Comparison of ENCODE assay signal across 25 cellular contexts in the genomic region with DNA sequence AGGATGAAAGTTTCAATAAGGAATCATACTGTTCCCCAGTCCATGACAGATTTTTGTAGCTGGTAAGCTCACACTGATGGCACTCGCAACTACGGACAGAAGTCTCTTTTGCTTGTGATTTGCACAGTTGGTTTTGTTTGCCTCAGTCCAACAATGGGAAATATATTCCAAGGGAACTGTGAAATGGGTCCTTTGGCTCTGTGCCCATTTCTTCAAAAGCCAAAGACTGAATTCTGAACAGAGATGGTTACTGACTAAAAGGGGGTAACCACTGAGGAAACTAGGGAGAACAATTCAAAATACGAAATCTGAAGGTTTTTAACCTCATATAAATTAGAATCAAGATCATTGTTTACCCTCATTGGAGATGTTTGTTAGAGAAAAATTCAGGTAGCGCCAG. TPM values are rescaled to one million over a fixed set of nuclear protein-coding genes. Genes with fewer than 3 reads are reported as not detected.
DNase-seq lines count a peak whose midpoint lies in the region; ATAC-seq and TF ChIP-seq lines count a peak whose summit lies in the region.
"Had no signal": no experiment of that assay in that cellular context is flagged by ENCODE, and none has a peak within 500 bp of the region (broad histone marks: within the 10 kb centered on the region; RNA-seq: fewer than 3 reads in every experiment).

No MANE protein-coding gene starts in this region.

- 76 to 78% methylated on average over 4 of the region's 4 CpGs for WGBS in lower leg skin, 2 donors

- no peak for ATAC-seq in CD8-positive, alpha-beta T cell
- ATAC-seq in T-cell (replicated peaks in 1 of 4), result no peak
- no peak for ATAC-seq in naive thymus-derived CD8-positive, alpha-beta T cell
- ATAC-seq: left cardiac atrium, mucosa of descending colon had no signal

- no peak for TF ChIP-seq CTCF in CD8-positive, alpha-beta T cell (IDR thresholded peaks at IDR 0.05)
- TF ChIP-seq CTCF in lower leg skin (IDR thresholded peaks at IDR 0.05), result no peak

- H3K27ac Mint-ChIP-seq in activated CD4-positive, alpha-beta T cell treated with anti-CD3 and anti-CD28 coated beads, Interleukin-2, amount 10 ng/mL, durations not matched to agents 24 days and 14 days, result no peak overlapping the region
- peak overlapping the region; percentile 78 for H3K27ac Mint-ChIP-seq in CD8-positive, alpha-beta T cell
- H3K27ac Mint-ChIP-seq in T-cell, result peak overlapping the region; percentile 74 to 96
- H3K27ac Mint-ChIP-seq in naive thymus-derived CD8-positive, alpha-beta T cell, result peak overlapping the region in 6 of 10 donors; percentile 53 to 91 (median 90)
- H3K27ac Mint-ChIP-seq: activated naive CD8-positive, alpha-beta T cell treated with anti-CD3 and anti-CD28 coated beads, Interleukin-2, amount 10 ng/mL, durations not matched to agents 7 days and 5 days had no signal

- peaks cover 34% of the 10 kb centered on the region for H3K36me3 Mint-ChIP-seq in activated CD4-positive, alpha-beta T cell treated with anti-CD3 and anti-CD28 coated beads, Interleukin-2, amount 10 ng/mL, durations not matched to agents 24 days and 14 days (ENCODE audit: low read depth)
- peaks cover 49% of the 10 kb centered on the region for H3K36me3 Mint-ChIP-seq in CD8-positive, alpha-beta T cell
- peaks cover 38% of the 10 kb centered on the region for H3K36me3 Mint-ChIP-seq in T-cell
- peaks cover 0 to 47% (median 43%) of the 10 kb centered on the region in 3 donors for H3K36me3 Mint-ChIP-seq in naive thymus-derived CD8-positive, alpha-beta T cell

- peaks cover 35% of the 10 kb centered on the region for H3K4me1 Mint-ChIP-seq in activated CD4-positive, alpha-beta T cell treated with anti-CD3 and anti-CD28 coated beads, Interleukin-2, amount 10 ng/mL, durations not matched to agents 24 days and 14 days
- H3K4me1 Mint-ChIP-seq in CD8-positive, alpha-beta T cell (ENCODE audit: low read depth), result peaks cover 55% of the 10 kb centered on the region
- H3K4me1 Mint-ChIP-seq in T-cell, result peaks cover 50 to 57% (median 55%) of the 10 kb centered on the region in 3 donors
- H3K4me1 Mint-ChIP-seq in naive thymus-derived CD8-positive, alpha-beta T cell, result peaks cover 23 to 53% (median 49%) of the 10 kb centered on the region in 4 donors
- H3K4me1 Mint-ChIP-seq: neural crest cell had no signal

- H3K4me1 ChIP-seq in CD8-positive, alpha-beta T cell (ENCODE audit: insufficient read depth, low read length), result peaks cover 42% of the 10 kb centered on the region
- H3K4me1 ChIP-seq: SJCRH30, testis had no signal

- no peaks in the 10 kb centered on the region for H3K9me3 ChIP-seq in CD8-positive, alpha-beta T cell (ENCODE audit: low read length)
- H3K9me3 ChIP-seq: mucosa of descending colon, SJCRH30, testis had no signal

- no peak overlapping the region for H3K4me3 ChIP-seq in CD8-positive, alpha-beta T cell (ENCODE audit: low read depth, low read length)
- no peak overlapping the region for H3K4me3 ChIP-seq in lower leg skin (ENCODE audit: low read depth, poor library complexity, severe bottlenecking)
- H3K4me3 ChIP-seq: mucosa of descending colon, SJCRH30, testis had no signal

- peaks cover 6% of the 10 kb centered on the region for H3K36me3 ChIP-seq in CD8-positive, alpha-beta T cell (ENCODE audit: insufficient read depth, low read length)

- TF ChIP-seq POLR2A in lower leg skin (IDR thresholded peaks at IDR 0.05), result no peak

- H3K4me3 Mint-ChIP-seq in activated CD4-positive, alpha-beta T cell treated with anti-CD3 and anti-CD28 coated beads, Interleukin-2, amount 10 ng/mL, durations not matched to agents 24 days and 14 days, result no peak overlapping the region
- H3K4me3 Mint-ChIP-seq in CD8-positive, alpha-beta T cell, result no peak overlapping the region
- no peak overlapping the region for H3K4me3 Mint-ChIP-seq in T-cell
- no peak overlapping the region for H3K4me3 Mint-ChIP-seq in naive thymus-derived CD8-positive, alpha-beta T cell
- H3K4me3 Mint-ChIP-seq: activated naive CD8-positive, alpha-beta T cell treated with anti-CD3 and anti-CD28 coated beads, Interleukin-2, amount 10 ng/mL, durations not matched to agents 7 days and 5 days; neural crest cell had no signal

- H3K27ac ChIP-seq in CD8-positive, alpha-beta T cell (ENCODE audit: low read depth, low read length), result no peak overlapping the region
- H3K27ac ChIP-seq: C4-2B, SJCRH30, testis had no signal

- CTCF ChIA-PET in CD8-positive, alpha-beta T cell (lab: Charles Lee), result interaction anchor here (0.8 to 3.6 kb wide), 2 partner anchors 28 to 37 kb away, joined by 3 to 21 read pairs; no protein-coding TSS in a partner anchor
- CTCF ChIA-PET in T-cell (lab: Charles Lee), result interaction anchor here in 1 of 2 donors (1.0 to 2.3 kb wide), 3 partner anchors 28 to 311 kb away, joined by 3 to 20 read pairs (median 3); no protein-coding TSS in a partner anchor

- H3K27me3 Mint-ChIP-seq in activated CD4-positive, alpha-beta T cell treated with anti-CD3 and anti-CD28 coated beads, Interleukin-2, amount 10 ng/mL, durations not matched to agents 24 days and 14 days, result no peaks in the 10 kb centered on the region
- no peaks in the 10 kb centered on the region for H3K27me3 Mint-ChIP-seq in CD8-positive, alpha-beta T cell (ENCODE audit: low read depth)
- H3K27me3 Mint-ChIP-seq in T-cell, result no peaks in the 10 kb centered on the region
- no peaks in the 10 kb centered on the region for H3K27me3 Mint-ChIP-seq in naive thymus-derived CD8-positive, alpha-beta T cell
- H3K27me3 Mint-ChIP-seq: activated naive CD8-positive, alpha-beta T cell treated with anti-CD3 and anti-CD28 coated beads, Interleukin-2, amount 10 ng/mL, durations not matched to agents 7 days and 5 days had no signal

- no peaks in the 10 kb centered on the region for H3K9me3 Mint-ChIP-seq in activated CD4-positive, alpha-beta T cell treated with anti-CD3 and anti-CD28 coated beads, Interleukin-2, amount 10 ng/mL, durations not matched to agents 24 days and 14 days
- H3K9me3 Mint-ChIP-seq in CD8-positive, alpha-beta T cell, result no peaks in the 10 kb centered on the region
- H3K9me3 Mint-ChIP-seq in T-cell, result no peaks in the 10 kb centered on the region
- no peaks in the 10 kb centered on the region for H3K9me3 Mint-ChIP-seq in naive thymus-derived CD8-positive, alpha-beta T cell
- H3K9me3 Mint-ChIP-seq: activated naive CD8-positive, alpha-beta T cell treated with anti-CD3 and anti-CD28 coated beads, Interleukin-2, amount 10 ng/mL, durations not matched to agents 7 days and 5 days; neural crest cell had no signal

- H3K27me3 ChIP-seq in CD8-positive, alpha-beta T cell (ENCODE audit: insufficient read depth, low read length), result no peaks in the 10 kb centered on the region
- H3K27me3 ChIP-seq: SJCRH30, testis had no signal

- POLR2A ChIA-PET in CD8-positive, alpha-beta T cell (lab: Charles Lee), result interaction anchor here (1.2 kb wide), 1 partner anchor 49 kb away, joined by 3 read pairs; no protein-coding TSS in a partner anchor
- POLR2A ChIA-PET in T-cell (lab: Charles Lee), result no interaction called here
- POLR2A ChIA-PET in naive thymus-derived CD8-positive, alpha-beta T cell (lab: Charles Lee), result no interaction called here

- peak; percentile 41 for DNase-seq in activated CD4-positive, alpha-beta T cell treated with anti-CD3 and anti-CD28 coated beads, Interleukin-2, amount 10 ng/mL, durations not matched to agents 24 days and 14 days
- DNase-seq in activated CD4-positive, alpha-beta T cell treated with anti-CD3 and anti-CD28 coated beads for 1 hour, result no peak
- no peak for DNase-seq in CD8-positive, alpha-beta T cell
- DNase-seq in T-cell (no peak), NCI-H1048 (lab: John Stamatoyannopoulos, UW) (no peak), RKO (ENCODE audit: low spot score) (no peak), lower leg skin (ENCODE audit: low spot score in 2 of 2) (no peak)
- DNase-seq in naive thymus-derived CD8-positive, alpha-beta T cell, result no peak
- DNase-seq: 8988T; activated CD8-positive, alpha-beta memory T cell treated with anti-CD3 and anti-CD28 coated beads, Interleukin-2, amount 50 U/mL, for 48 hours; activated naive CD8-positive, alpha-beta T cell treated with anti-CD3 and anti-CD28 coated beads, Interleukin-2, amount 10 ng/mL, durations not matched to agents 7 days and 5 days; aorta; effector CD4-positive, alpha-beta T cell; hippocampal formation; KG1; left cardiac atrium; mucosa of descending colon; NCI-H146; NCI-H82; SJCRH30; small intestine; stimulated activated naive CD4-positive, alpha-beta T cell; testis had no signal

- intact Hi-C loops in activated CD4-positive, alpha-beta T cell treated with anti-CD3 and anti-CD28 coated beads, Interleukin-2, amount 10 ng/mL, durations not matched to agents 24 days and 14 days (cut with micrococcal nuclease), result loop anchor here (5.0 kb wide), 2 partner anchors 38 to 102 kb away; a partner anchor contains a TSS
- intact Hi-C loops in CD8-positive, alpha-beta T cell (cut with DNase I, micrococcal nuclease), result no loop called here
- intact Hi-C loops in lower leg skin (cut with DNase I; ENCODE audit: low total_unique reads), result no loop called here

RNA-seq across cellular contexts. Expression of a gene that starts 47.7 kb away (rescaled TPM):
- total RNA-seq in activated CD4-positive, alpha-beta T cell treated with anti-CD3 and anti-CD28 coated beads, Interleukin-2, amount 10 ng/mL, durations not matched to agents 24 days and 14 days, result 73.6 and 78.8 TPM in 2 replicates
- total RNA-seq in CD8-positive, alpha-beta T cell, result 10 to 100 TPM; 65.4 to 69.8 TPM
- 10 to 100 TPM; 68.6 to 88.5 (median 71.9) TPM for total RNA-seq in T-cell
- total RNA-seq in naive thymus-derived CD8-positive, alpha-beta T cell, result 10 to 100 TPM; 65.1 to 67.9 TPM
- polyA plus RNA-seq in naive thymus-derived CD8-positive, alpha-beta T cell, result 10 to 100 TPM; 48.3 to 53.0 (median 50.7) TPM
- total RNA-seq in lower leg skin, result 10 to 100 TPM; 20.7 to 27.3 (median 22.1) TPM
